Comparison of ENCODE assay signal across 8 cellular contexts in genomic region chr12:53045646-53046045, GRCh38. TPM values are rescaled to one million over a fixed set of nuclear protein-coding genes. Genes with fewer than 3 reads are reported as not detected.
DNase-seq lines count a peak whose midpoint lies in the region; ATAC-seq and TF ChIP-seq lines count a peak whose summit lies in the region.

No MANE protein-coding gene starts in this region.

- no peak overlapping the region for H3K23ac ChIP-seq in neuronal stem cell (ENCODE audit: low read depth, low read length, poor library complexity)

- no peak overlapping the region for H3K4ac ChIP-seq in neuronal stem cell (ENCODE audit: low read length)

- H3K27ac Mint-ChIP-seq in endothelial cell (ENCODE audit: unreplicated experiment) = peak overlapping the region; percentile 61

- WGBS in neuronal stem cell (ENCODE audit: extremely low coverage in 2 of 2, insufficient read length in 2 of 2, insufficient replicate concordance in 1 of 2), 2 donors = no CpG with 5 or more reads among the region's 5 CpGs

- H3K4me1 ChIP-seq in OCI-LY3 (ENCODE audit: low read length) (peaks cover 9% of the 10 kb centered on the region; the same call in 1 of the 2 replicates), neuronal stem cell (ENCODE audit: control insufficient read depth in 2 of 2, insufficient read depth in 1 of 2, low read depth in 1 of 2, low read length in 2 of 2) (peaks cover 26 to 40% of the 10 kb centered on the region in 2 donors)

- H3K4me3 ChIP-seq in OCI-LY3 (ENCODE audit: low read length) (peak overlapping the region; percentile 100), neuronal stem cell (ENCODE audit: low read length in 2 of 2) (peak overlapping the region in 1 of 2 donors; percentile 64)

- 0 out of 2 replicates have a peak, but pooled peaks cover 7% of the 10 kb centered on the region for H4K20me1 ChIP-seq in OCI-LY3 (ENCODE audit: insufficient read depth, low read length)

- no peak for TF ChIP-seq CTCF in OCI-LY3 (IDR thresholded peaks at IDR 0.05; ENCODE audit: low read depth, low read length)
- TF ChIP-seq CTCF in endothelial cell (IDR thresholded peaks at IDR 0.05; ENCODE audit: unreplicated experiment) = no peak

- DNase-seq in Ammon's horn (ENCODE audit: low spot score) (peak; percentile 15), endothelial cell (ENCODE audit: low spot score) (no peak), neuronal stem cell (ENCODE audit: low spot score) (no peak), NCI-H2107 treated with DMSO at 0.1 percent for 48 hours (lab: John Stamatoyannopoulos, UW; ENCODE audit: unreplicated experiment) (no peak)
- no peak for DNase-seq in activated CD4-positive, alpha-beta T cell treated with anti-CD3 and anti-CD28 coated beads for 4 hours
- DNase-seq in stimulated activated CD4-positive, alpha-beta T cell treated with anti-CD3 and anti-CD28 coated beads, Interleukin-4, amount 100 ng/mL, for 24 hours = no peak

- ATAC-seq in GM21619 (IDR thresholded peaks at IDR 0.05; ENCODE audit: unreplicated experiment) = no peak

- H3K9me3 ChIP-seq in OCI-LY3 (ENCODE audit: insufficient read depth, low read length) (no peaks in the 10 kb centered on the region), neuronal stem cell (replicated peaks in 1 of 2; ENCODE audit: control insufficient read depth in 2 of 2, insufficient read depth in 1 of 2, low read depth in 1 of 2, low read length in 2 of 2) (no peaks in the 10 kb centered on the region)

- H3K18ac ChIP-seq in neuronal stem cell (ENCODE audit: low read length) = no peak overlapping the region

- H3K4me2 ChIP-seq in OCI-LY3 (ENCODE audit: low read length) (peak overlapping the region; percentile 100; the same call in 1 of the 2 replicates), neuronal stem cell (ENCODE audit: insufficient read depth, low read length, poor library complexity, severe bottlenecking) (no peak overlapping the region)

- peaks cover 25% of the 10 kb centered on the region for H3K27me3 Mint-ChIP-seq in endothelial cell (ENCODE audit: unreplicated experiment)

- no peak overlapping the region for H2BK120ac ChIP-seq in neuronal stem cell (ENCODE audit: low read depth, low read length)

- peaks cover 15% of the 10 kb centered on the region for H3K36me3 Mint-ChIP-seq in endothelial cell (ENCODE audit: low read depth, unreplicated experiment)

- H3K9ac ChIP-seq in OCI-LY3 (ENCODE audit: low read length) (no peak overlapping the region), neuronal stem cell (ENCODE audit: low read depth, low read length, poor library complexity) (no peak overlapping the region)

- peak overlapping the region; percentile 29 for H3K4me3 Mint-ChIP-seq in endothelial cell (ENCODE audit: unreplicated experiment)

- H3K9me3 Mint-ChIP-seq in endothelial cell (ENCODE audit: unreplicated experiment) = no peaks in the 10 kb centered on the region

- H2AFZ ChIP-seq in OCI-LY3 (ENCODE audit: low read depth, low read length) (no peak overlapping the region), neuronal stem cell (ENCODE audit: low read length) (peak overlapping the region; percentile 94)

- H3K27me3 ChIP-seq in OCI-LY3 (ENCODE audit: low read depth, low read length) = no peaks in the 10 kb centered on the region
- no peaks in the 10 kb centered on the region for H3K27me3 ChIP-seq in neuronal stem cell (ENCODE audit: control insufficient read depth in 3 of 3, insufficient read depth in 3 of 3, low read depth in 1 of 3, low read length in 3 of 3)

- H3K79me1 ChIP-seq in neuronal stem cell (ENCODE audit: low read depth, low read length) = no peaks in the 10 kb centered on the region

- H3K79me2 ChIP-seq in OCI-LY3 (ENCODE audit: low read length) = no peaks in the 10 kb centered on the region

- H2BK15ac ChIP-seq in neuronal stem cell (ENCODE audit: low read length) = no peak overlapping the region

- peaks cover 48% of the 10 kb centered on the region for H3K4me1 Mint-ChIP-seq in endothelial cell (ENCODE audit: unreplicated experiment)

- no peak overlapping the region for H3K14ac ChIP-seq in neuronal stem cell (ENCODE audit: low read length)

- no peak overlapping the region for H2AK5ac ChIP-seq in neuronal stem cell (ENCODE audit: low read depth, low read length)

- peaks cover 6% of the 10 kb centered on the region for H3K36me3 ChIP-seq in OCI-LY3 (replicated peaks; ENCODE audit: low read depth, low read length)
- H3K36me3 ChIP-seq in neuronal stem cell (replicated peaks in 1 of 2; ENCODE audit: control insufficient read depth in 2 of 2, insufficient read depth in 2 of 2, low read length in 2 of 2) = peaks cover 0 to 13% of the 10 kb centered on the region in 2 donors

- H2BK5ac ChIP-seq in neuronal stem cell (ENCODE audit: low read length) = no peak overlapping the region

- no peak overlapping the region for H4K91ac ChIP-seq in neuronal stem cell (ENCODE audit: low read depth, low read length, poor library complexity)

- H2BK12ac ChIP-seq in neuronal stem cell (ENCODE audit: low read length) = no peak overlapping the region

- no peak overlapping the region for H4K8ac ChIP-seq in neuronal stem cell (ENCODE audit: low read depth, low read length)

- H3K27ac ChIP-seq in OCI-LY3 (ENCODE audit: low read length) = no peak overlapping the region
- no peak overlapping the region for H3K27ac ChIP-seq in neuronal stem cell (replicated peaks; ENCODE audit: low read length)

RNA-seq across cellular contexts. Expression of gene TNS2, which starts 4.2 kb away (rescaled TPM):
- total RNA-seq in endothelial cell (ENCODE audit: unreplicated experiment) = 112 TPM
- polyA plus RNA-seq in neuronal stem cell (2013, experiment 1 of 2) = 1.6 TPM
- polyA plus RNA-seq in neuronal stem cell (2013, experiment 2 of 2) = 0.83 TPM

RNA-seq across cellular contexts. Expression of gene SPRYD3, which starts 33.5 kb away (rescaled TPM):
- 10.5 TPM for total RNA-seq in endothelial cell (ENCODE audit: unreplicated experiment)
- 3.1 TPM for polyA plus RNA-seq in neuronal stem cell (2013, experiment 1 of 2)
- polyA plus RNA-seq in neuronal stem cell (2013, experiment 2 of 2) = 3.1 TPM

RNA-seq across cellular contexts. Expression of gene EIF4B, which starts 39.4 kb away (rescaled TPM):
- total RNA-seq in endothelial cell (ENCODE audit: unreplicated experiment) = 629 TPM
- 468 TPM for polyA plus RNA-seq in neuronal stem cell (2013, experiment 1 of 2)
- polyA plus RNA-seq in neuronal stem cell (2013, experiment 2 of 2) = 496 TPM

RNA-seq across cellular contexts. Expression of gene IGFBP6, which starts 51.8 kb away (rescaled TPM):
- 21.1 TPM for total RNA-seq in endothelial cell (ENCODE audit: unreplicated experiment)
- 0.43 TPM for polyA plus RNA-seq in neuronal stem cell (2013, experiment 1 of 2)
- 0.53 TPM for polyA plus RNA-seq in neuronal stem cell (2013, experiment 2 of 2)

RNA-seq across cellular contexts. Expression of gene SOAT2, which starts 57.6 kb away (rescaled TPM):
- total RNA-seq in endothelial cell (ENCODE audit: unreplicated experiment) = not detected
- not detected for polyA plus RNA-seq in neuronal stem cell (2013, experiment 1 of 2)
- polyA plus RNA-seq in neuronal stem cell (2013, experiment 2 of 2) = not detected
